1 cellular context compared by ENCODE assay signal in genomic region chr12:91316161-91316759, GRCh38.
TF ChIP-seq lines count a peak whose summit lies in the region.

No MANE protein-coding gene starts in this region.

TF ChIP-seq in IMR-90, 13 proteins besides CTCF, POLR2A, EP300 and RAD21 (continued from another document):
- TF ChIP-seq, protein P1, sequence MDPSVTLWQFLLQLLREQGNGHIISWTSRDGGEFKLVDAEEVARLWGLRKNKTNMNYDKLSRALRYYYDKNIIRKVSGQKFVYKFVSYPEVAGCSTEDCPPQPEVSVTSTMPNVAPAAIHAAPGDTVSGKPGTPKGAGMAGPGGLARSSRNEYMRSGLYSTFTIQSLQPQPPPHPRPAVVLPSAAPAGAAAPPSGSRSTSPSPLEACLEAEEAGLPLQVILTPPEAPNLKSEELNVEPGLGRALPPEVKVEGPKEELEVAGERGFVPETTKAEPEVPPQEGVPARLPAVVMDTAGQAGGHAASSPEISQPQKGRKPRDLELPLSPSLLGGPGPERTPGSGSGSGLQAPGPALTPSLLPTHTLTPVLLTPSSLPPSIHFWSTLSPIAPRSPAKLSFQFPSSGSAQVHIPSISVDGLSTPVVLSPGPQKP (IDR thresholded peaks at IDR 0.05; ENCODE audit: borderline replicate concordance, low read depth, low read length) = no peak
- no peak for TF ChIP-seq BHLHE40 (IDR thresholded peaks at IDR 0.05; ENCODE audit: low read depth, low read length)
- TF ChIP-seq RCOR1 (IDR thresholded peaks at IDR 0.05; ENCODE audit: insufficient replicate concordance, low read length) = no peak
- no peak for TF ChIP-seq MXI1 (IDR thresholded peaks at IDR 0.05; ENCODE audit: borderline replicate concordance, low read depth, low read length)
TF ChIP-seq in IMR-90: peak in this region for 0.
